23 cellular contexts compared by ENCODE assay signal in the genomic region with DNA sequence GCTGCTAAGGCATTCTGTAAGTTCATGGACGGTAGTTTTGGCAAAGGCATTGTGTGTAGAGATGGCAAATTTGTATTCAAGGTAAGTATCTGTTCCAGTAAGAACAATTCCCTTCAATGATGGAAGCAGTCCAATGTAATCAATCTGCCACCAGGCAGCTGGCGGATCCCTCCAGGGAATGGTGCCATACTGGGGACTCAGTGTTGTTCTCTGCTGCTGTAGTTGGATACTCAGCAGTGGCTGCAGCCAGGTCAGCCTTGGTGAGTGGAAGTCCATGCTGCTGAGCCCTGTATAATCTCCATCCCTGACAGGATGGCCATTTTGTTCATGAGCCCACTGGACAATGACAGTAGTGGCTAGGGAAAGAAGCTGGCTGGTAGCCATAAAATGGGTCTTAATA.
"Had no signal": no experiment of that assay in that cellular context is flagged by ENCODE, and none has a peak within 500 bp of the region (broad histone marks: within the 10 kb centered on the region; RNA-seq: fewer than 3 reads in every experiment).

No MANE protein-coding gene starts in this region.

- H3K27me3 ChIP-seq: testis, upper lobe of left lung had no signal

- H3K27ac ChIP-seq: spleen, testis, upper lobe of left lung had no signal

- H3K27ac Mint-ChIP-seq: activated naive CD8-positive, alpha-beta T cell treated with anti-CD3 and anti-CD28 coated beads for 36 hours; activated T-helper 2 cell treated with anti-CD3 and anti-CD28 coated beads, Interferon-gamma antibody, Interleukin-2, Interleukin-4, amounts not matched to agents 10 μg/mL and 5 μg/mL and 100 μg/mL, durations not matched to agents 14 hours and 24 hours and 36 hours; natural killer cell had no signal

- H3K36me3 ChIP-seq: spleen, upper lobe of left lung had no signal

- H3K4me3 Mint-ChIP-seq: activated naive CD8-positive, alpha-beta T cell treated with anti-CD3 and anti-CD28 coated beads for 36 hours; activated T-cell treated with anti-CD3 and anti-CD28 coated beads, Interleukin-2, amount 50 U/mL, for 4 hours; natural killer cell had no signal

- H3K9me3 Mint-ChIP-seq: activated naive CD8-positive, alpha-beta T cell treated with anti-CD3 and anti-CD28 coated beads for 36 hours; activated T-cell treated with anti-CD3 and anti-CD28 coated beads, Interleukin-2, amount 50 U/mL, for 4 hours; activated T-helper 2 cell treated with anti-CD3 and anti-CD28 coated beads, Interferon-gamma antibody, Interleukin-2, Interleukin-4, amounts not matched to agents 10 μg/mL and 5 μg/mL and 100 μg/mL, durations not matched to agents 14 hours and 24 hours and 36 hours; natural killer cell had no signal

- H3K4me1 Mint-ChIP-seq: activated naive CD8-positive, alpha-beta T cell treated with anti-CD3 and anti-CD28 coated beads for 36 hours; natural killer cell had no signal

- H3K4me1 ChIP-seq: spleen, testis, upper lobe of left lung had no signal

- DNase-seq: activated CD4-positive, alpha-beta T cell treated with anti-CD3 and anti-CD28 coated beads for 4 hours; activated CD4-positive, alpha-beta T cell treated with anti-CD3 and anti-CD28 coated beads, Interleukin-2, amount 50 U/mL, for 48 hours; activated CD4-positive, CD25-positive, alpha-beta regulatory T cell; activated CD8-positive, alpha-beta memory T cell treated with anti-CD3 and anti-CD28 coated beads, Interleukin-2, amount 50 U/mL, for 48 hours; activated naive CD4-positive, alpha-beta T cell; activated naive CD8-positive, alpha-beta T cell treated with anti-CD3 and anti-CD28 coated beads for 36 hours; activated T-cell treated with anti-CD3 and anti-CD28 coated beads, Interleukin-2, amount 50 U/mL, for 4 hours; central memory CD4-positive, alpha-beta T cell; dermis blood vessel endothelial cell; effector CD8-positive, alpha-beta T cell; foreskin melanocyte; hippocampal formation; left ventricle myocardium superior; mammary epithelial cell; midbrain; natural killer cell; spleen; stimulated activated CD4-positive, alpha-beta T cell treated with anti-CD3 and anti-CD28 coated beads, Interleukin-4, amount 100 ng/mL, for 1 hour; stimulated activated naive CD4-positive, alpha-beta T cell; T1000; testis; upper lobe of left lung had no signal

- H3K9me3 ChIP-seq: testis, upper lobe of left lung had no signal

- H3K36me3 Mint-ChIP-seq: activated naive CD8-positive, alpha-beta T cell treated with anti-CD3 and anti-CD28 coated beads for 36 hours; natural killer cell had no signal

- H3K4me3 ChIP-seq: spleen, testis, upper lobe of left lung had no signal
